ENCODE assay signal across 8 cellular contexts in the genomic region with DNA sequence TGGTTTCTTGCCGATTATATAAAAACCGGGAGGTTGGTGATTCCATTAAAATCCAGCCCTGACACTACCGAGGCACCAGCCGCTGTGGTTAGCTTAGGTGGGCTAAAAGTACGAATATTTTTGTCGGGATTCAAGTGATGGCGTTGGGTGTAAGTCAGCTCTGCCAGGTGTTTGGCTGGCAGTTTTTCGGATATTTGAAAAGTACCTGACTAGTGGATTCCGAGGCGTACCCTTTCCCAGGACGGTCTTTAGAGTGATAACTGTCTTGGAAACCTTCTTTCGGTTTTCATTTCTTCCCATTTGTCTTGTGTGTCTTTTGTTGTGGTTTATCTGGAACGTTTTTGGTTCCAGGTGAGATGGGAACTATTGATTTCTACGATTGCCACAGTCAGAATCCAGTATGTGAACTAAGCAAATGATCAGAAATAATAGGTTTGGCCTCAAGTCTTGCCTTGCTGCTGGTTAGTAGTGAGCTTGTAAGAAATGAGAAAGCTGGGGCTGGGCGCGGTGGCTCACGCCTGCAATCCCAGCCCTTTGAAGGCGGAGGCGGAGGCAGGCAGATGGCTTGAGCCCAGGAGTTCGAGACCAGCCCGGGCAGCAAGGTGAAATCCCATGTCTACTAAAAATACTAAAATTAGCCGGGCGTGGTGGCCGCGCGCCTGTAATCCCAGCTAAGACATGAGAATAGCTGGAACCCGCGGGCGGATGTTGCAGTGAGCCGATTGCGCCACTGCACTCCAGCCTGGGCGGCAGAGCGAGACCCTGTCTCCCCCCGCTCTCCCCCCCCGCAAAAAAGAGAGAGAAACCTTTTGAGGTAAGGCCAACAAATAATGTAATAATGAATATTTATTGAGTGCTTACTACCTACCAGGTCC. TPM values are rescaled to one million over a fixed set of nuclear protein-coding genes. Genes with fewer than 3 reads are reported as not detected.
A peak's percentile ranks its signal among the peaks of the same experiment; 100 is the strongest.
DNase-seq lines count a peak whose midpoint lies in the region; ATAC-seq and TF ChIP-seq lines count a peak whose summit lies in the region.

No MANE protein-coding gene starts in this region.

- H3K27me3 ChIP-seq in colonic mucosa, result no peaks in the 10 kb centered on the region
- H3K27me3 ChIP-seq in right lobe of liver, result no peaks in the 10 kb centered on the region

- peak overlapping the region; percentile 74 for H3K4me3 ChIP-seq in colonic mucosa
- H3K4me3 ChIP-seq in right lobe of liver, result peak overlapping the region; percentile 85 to 93 (median 90)

- H3K9me3 ChIP-seq in colonic mucosa, result no peaks in the 10 kb centered on the region
- H3K9me3 ChIP-seq in right lobe of liver, result no peaks in the 10 kb centered on the region

- peak overlapping the region; percentile 92 for H3K27ac ChIP-seq in VCaP
- H3K27ac ChIP-seq in colonic mucosa, result peak overlapping the region; percentile 95
- peak overlapping the region; percentile 80 to 88 (median 87) for H3K27ac ChIP-seq in right lobe of liver

- H3K4me1 ChIP-seq in colonic mucosa (peaks cover 13% of the 10 kb centered on the region), right lobe of liver (peaks cover 0 to 27% (median 3%) of the 10 kb centered on the region in 4 donors)

- TF ChIP-seq CTCF in VCaP (conservative IDR thresholded peaks at IDR 0.05) (no peak), colonic mucosa (IDR thresholded peaks at IDR 0.05) (no peak), right lobe of liver (IDR thresholded peaks at IDR 0.05) (no peak)

- peak; percentile 24 for TF ChIP-seq POLR2A in right lobe of liver (IDR thresholded peaks at IDR 0.05)

- ATAC-seq in right lobe of liver (peak in 1 of 4 donors; percentile 22), HG02571 (IDR thresholded peaks at IDR 0.05; ENCODE audit: unreplicated experiment) (no peak)

- 4% methylated on average over 28 of the region's 35 CpGs for WGBS in right lobe of liver (ENCODE audit: insufficient coverage, low coverage, low lambda C conversion rate, missing lambda C conversion rate)

- intact Hi-C loops in colonic mucosa (cut with DNase I) (no loop called here), right lobe of liver (cut with DNase I) (no loop called here)

- H3K36me3 ChIP-seq in colonic mucosa, result no peaks in the 10 kb centered on the region
- H3K36me3 ChIP-seq in right lobe of liver, result no peaks in the 10 kb centered on the region

- peak; percentile 33 for DNase-seq in CD1c-positive myeloid dendritic cell (ENCODE audit: extremely low spot score)
- DNase-seq in HT-29 (ENCODE audit: low spot score), result peak; percentile 47
- DNase-seq in colonic mucosa, result peak; percentile 57
- peak; percentile 52 to 61 (median 60) for DNase-seq in right lobe of liver
- peak; percentile 16 to 26 for DNase-seq in stimulated activated CD8-positive, alpha-beta memory T cell treated with anti-CD3 and anti-CD28 coated beads, Interleukin-2, amount 100 ng/mL, for 48 hours (ENCODE audit: low read depth in 2 of 2)
- no peak for DNase-seq in DMS153 (lab: John Stamatoyannopoulos, UW)

- H3K9ac ChIP-seq in colonic mucosa (ENCODE audit: low read depth in 2 of 2, low read length in 2 of 2), result peak overlapping the region; percentile 87

RNA-seq across cellular contexts. Expression of a gene that starts 1.4 kb away (rescaled TPM):
- 29.2 and 41.6 TPM in 2 replicates for total RNA-seq in HT-29 (2014; rRNA removed; shearing (Covaris generic))
- total RNA-seq in colonic mucosa (10 to 100 TPM; 27.1 to 37.7 TPM), right lobe of liver (10 to 100 TPM; 20.2 to 33.4 (median 23.9) TPM)

RNA-seq across cellular contexts. Expression of a gene that starts 14.4 kb away (rescaled TPM):
- total RNA-seq in HT-29 (2014; rRNA removed; shearing (Covaris generic)), result 14.9 and 16.1 TPM in 2 replicates
- total RNA-seq in colonic mucosa (10 to 100 TPM; 16.8 to 18.7 TPM), right lobe of liver (10 to 100 TPM in 2 of 6 experiments, 1 to 10 TPM in 4; 6.4 to 19.4 (median 7.7) TPM)

RNA-seq across cellular contexts. Expression of a gene that starts 40.0 kb away (rescaled TPM):
- total RNA-seq in HT-29 (2014; rRNA removed; shearing (Covaris generic)), result 30.6 and 36.5 TPM in 2 replicates
- total RNA-seq in colonic mucosa (10 to 100 TPM; 33.5 to 34.9 TPM), right lobe of liver (10 to 100 TPM; 18.8 to 24.2 (median 21.8) TPM)
